ENCODE assay signal across 1 cellular context in genomic region chr7:2110586-2111396, GRCh38.
TF ChIP-seq lines count a peak whose summit lies in the region.

No MANE protein-coding gene starts in this region.

TF ChIP-seq in HepG2, 621 proteins besides CTCF, POLR2A, EP300 and RAD21 (continued from another document and continues in another):
- TF ChIP-seq ZNF354B (CRISPR knock-in tag; IDR thresholded peaks at IDR 0.05) (0 out of 2 replicates have a peak, but pooled peaks have one; percentile 52), CHD4 (IDR thresholded peaks at IDR 0.05; ENCODE audit: borderline replicate concordance, low read length) (no peak), HBP1 (CRISPR knock-in tag; IDR thresholded peaks at IDR 0.05; ENCODE audit: low read depth) (no peak), MIER2 (CRISPR knock-in tag; IDR thresholded peaks at IDR 0.05) (peak; percentile 52; the same call in 1 of the 2 replicates), NFYB (CRISPR knock-in tag; IDR thresholded peaks at IDR 0.05) (no peak), ZNF382 (CRISPR knock-in tag; IDR thresholded peaks at IDR 0.05; ENCODE audit: borderline replicate concordance) (no peak), SP2 (CRISPR knock-in tag; IDR thresholded peaks at IDR 0.05) (no peak), SAP130 (CRISPR knock-in tag; IDR thresholded peaks at IDR 0.05; ENCODE audit: low read depth) (peak; percentile 72), EZH2 (conservative IDR thresholded peaks at IDR 0.05; ENCODE audit: low read depth, low read length) (no peak), ZNF10 (CRISPR knock-in tag; IDR thresholded peaks at IDR 0.05; ENCODE audit: borderline replicate concordance, low read depth) (no peak), ZNF12 (CRISPR knock-in tag; IDR thresholded peaks at IDR 0.05) (peak; percentile 29; the same call in 1 of the 2 replicates), TFDP2 (CRISPR knock-in tag; IDR thresholded peaks at IDR 0.05) (peak; percentile 69; the same call in 1 of the 2 replicates), ZSCAN25 (CRISPR knock-in tag; IDR thresholded peaks at IDR 0.05) (peak; percentile 95), AKNA (CRISPR knock-in tag; IDR thresholded peaks at IDR 0.05; ENCODE audit: borderline replicate concordance) (no peak), ZNF550 (CRISPR knock-in tag; IDR thresholded peaks at IDR 0.05; ENCODE audit: borderline replicate concordance) (no peak), SCMH1 (CRISPR knock-in tag; IDR thresholded peaks at IDR 0.05; ENCODE audit: borderline replicate concordance) (no peak), ZBTB43 (CRISPR knock-in tag; conservative IDR thresholded peaks at IDR 0.05) (0 out of 2 replicates have a peak, but pooled peaks have one; percentile 42), REXO4 (CRISPR knock-in tag; IDR thresholded peaks at IDR 0.05; ENCODE audit: borderline replicate concordance) (0 out of 2 replicates have a peak, but pooled peaks have one; percentile 43), TCF7 (IDR thresholded peaks at IDR 0.05; ENCODE audit: low read depth) (peak; percentile 78), SNAPC2 (CRISPR knock-in tag; IDR thresholded peaks at IDR 0.05) (no peak; the same call in 1 of the 2 replicates), ZNF607 (CRISPR knock-in tag; IDR thresholded peaks at IDR 0.05; ENCODE audit: borderline replicate concordance) (peak; percentile 59), DMAP1 (CRISPR knock-in tag; IDR thresholded peaks at IDR 0.05) (peak; percentile 87; the same call in 1 of the 2 replicates), RBAK (CRISPR knock-in tag; IDR thresholded peaks at IDR 0.05) (peak; percentile 28; the same call in 1 of the 2 replicates), DPF2 (CRISPR knock-in tag; IDR thresholded peaks at IDR 0.05; ENCODE audit: borderline replicate concordance, low read depth) (peak; percentile 59; the same call in 1 of the 2 replicates), GMEB2 (CRISPR knock-in tag; IDR thresholded peaks at IDR 0.05; ENCODE audit: low read depth) (no peak; the same call in 1 of the 2 replicates), ZNF788 (CRISPR knock-in tag; IDR thresholded peaks at IDR 0.05; ENCODE audit: borderline replicate concordance) (no peak; the same call in 1 of the 2 replicates), POLR2AphosphoS5 (IDR thresholded peaks at IDR 0.05; ENCODE audit: low read depth, low read length) (no peak), ZNF282 (IDR thresholded peaks at IDR 0.05; ENCODE audit: partially characterized antibody) (no peak), NAIF1 (CRISPR knock-in tag; IDR thresholded peaks at IDR 0.05; ENCODE audit: borderline replicate concordance) (peak; percentile 64; the same call in 1 of the 2 replicates), ZNF576 (CRISPR knock-in tag; IDR thresholded peaks at IDR 0.05) (no peak), GPN1 (CRISPR knock-in tag; IDR thresholded peaks at IDR 0.05; ENCODE audit: borderline replicate concordance) (no peak), TEAD3 (CRISPR knock-in tag; optimal IDR thresholded peaks at IDR 0.05; ENCODE audit: borderline replicate concordance) (no peak), ZNF441 (CRISPR knock-in tag; IDR thresholded peaks at IDR 0.05; ENCODE audit: borderline replicate concordance) (0 out of 2 replicates have a peak, but pooled peaks have one; percentile 6), KLF6 (CRISPR knock-in tag; IDR thresholded peaks at IDR 0.05) (0 out of 2 replicates have a peak, but pooled peaks have one; percentile 36), CCAR2 (optimal IDR thresholded peaks at IDR 0.05; ENCODE audit: low read depth, low read length) (no peak), MTA3 (CRISPR knock-in tag; IDR thresholded peaks at IDR 0.05) (no peak), TBX2 (CRISPR knock-in tag; IDR thresholded peaks at IDR 0.05; ENCODE audit: borderline replicate concordance) (peak; percentile 77; the same call in 1 of the 2 replicates), POLR2G (IDR thresholded peaks at IDR 0.05; ENCODE audit: low read depth, low read length) (peak; percentile 55; the same call in 1 of the 2 replicates), ZNF883 (CRISPR knock-in tag; IDR thresholded peaks at IDR 0.05; ENCODE audit: not compliant biosample characterization) (peak; percentile 63), CBFB (CRISPR knock-in tag; IDR thresholded peaks at IDR 0.05) (peak; percentile 57; the same call in 1 of the 2 replicates), ESRRA (CRISPR knock-in tag; IDR thresholded peaks at IDR 0.05; ENCODE audit: low read depth) (peak; percentile 92), POLR2AphosphoS2 (IDR thresholded peaks at IDR 0.05; ENCODE audit: low read depth, low read length) (no peak), ZNF207 (IDR thresholded peaks at IDR 0.05; ENCODE audit: borderline replicate concordance) (no peak), SNAPC4 (CRISPR knock-in tag; IDR thresholded peaks at IDR 0.05) (peak; percentile 50), ZNF674 (CRISPR knock-in tag; IDR thresholded peaks at IDR 0.05; ENCODE audit: low read depth) (no peak), STAG1 (CRISPR knock-in tag; IDR thresholded peaks at IDR 0.05) (no peak; the same call in 1 of the 2 replicates), AGO1 (IDR thresholded peaks at IDR 0.05; ENCODE audit: low read depth, low read length, poor library complexity, severe bottlenecking) (no peak), MAX (IDR thresholded peaks at IDR 0.05) (peak; percentile 96), NR2F6 (IDR thresholded peaks at IDR 0.05) (peak; percentile 54; the same call in 1 of the 2 replicates), NR2F6 (CRISPR knock-in tag; IDR thresholded peaks at IDR 0.05) (peak; percentile 70; the same call in 1 of the 2 replicates), U2AF2 (IDR thresholded peaks at IDR 0.05; ENCODE audit: low read depth, low read length) (no peak), ZNF34 (CRISPR knock-in tag; IDR thresholded peaks at IDR 0.05; ENCODE audit: borderline replicate concordance) (no peak), ADNP (CRISPR knock-in tag; IDR thresholded peaks at IDR 0.05) (no peak)
